18 cellular contexts compared by ENCODE assay signal in genomic region chr7:103867874-103868273, GRCh38.
DNase-seq lines count a peak whose midpoint lies in the region; ATAC-seq, FAIRE-seq and TF ChIP-seq lines count a peak whose summit lies in the region.
"Had no signal": no experiment of that assay in that cellular context is flagged by ENCODE, and none has a peak within 500 bp of the region (broad histone marks: within the 10 kb centered on the region; RNA-seq: fewer than 3 reads in every experiment).

No MANE protein-coding gene starts in this region.

- H3K27me3 ChIP-seq in HepG2 (ENCODE audit: control insufficient read depth in 1 of 2, insufficient read depth in 2 of 2, low read length in 2 of 2) (no peaks in the 10 kb centered on the region), right lobe of liver (no peaks in the 10 kb centered on the region), GM23248 (replicated peaks; ENCODE audit: insufficient read depth) (no peaks in the 10 kb centered on the region; the same call in 1 of the 2 replicates)
- H3K27me3 ChIP-seq: BLaER1 had no signal

- no peak for TF ChIP-seq EP300 in HepG2 (IDR thresholded peaks at IDR 0.05; ENCODE audit: low read depth in 2 of 2, low read length in 2 of 2)
- TF ChIP-seq EP300 in HepG2 (CRISPR knock-in tag; IDR thresholded peaks at IDR 0.05; ENCODE audit: borderline replicate concordance): no peak

- TF ChIP-seq CTCF in HepG2 (CRISPR knock-in tag; IDR thresholded peaks at IDR 0.05) (no peak), right lobe of liver (IDR thresholded peaks at IDR 0.05) (no peak), GM13976 (IDR thresholded peaks at IDR 0.05; ENCODE audit: borderline replicate concordance, control extremely low read depth, extremely low read depth, insufficient read depth, missing control alignments) (no peak)

- intact Hi-C loops in HepG2 (cut with micrococcal nuclease; ENCODE audit: unreplicated experiment): no loop called here
- intact Hi-C loops in right lobe of liver (cut with DNase I): no loop called here

- DNase-seq in NCI-H1092 (lab: John Stamatoyannopoulos, UW) (peak; percentile 19), NCI-H1092 treated with DMSO at 0.1 percent for 48 hours (lab: John Stamatoyannopoulos, UW) (no peak), HepG2 (ENCODE audit: low spot score) (no peak), right lobe of liver (no peak), cerebellar cortex (ENCODE audit: low spot score) (peak; percentile 81), GM23248 (no peak), GM19239 (ENCODE audit: insufficient read length, low spot score) (no peak), GM13976 (ENCODE audit: low spot score) (no peak)
- DNase-seq: 8988T; AML-193; Caco-2; CD8-positive, alpha-beta memory T cell; DMS79; EL; GDM1; H7 had no signal

- H3K4me3 ChIP-seq in HepG2 (replicated peaks in 1 of 3; ENCODE audit: insufficient read depth in 1 of 3, low read depth in 2 of 3, low read length in 3 of 3) (no peak overlapping the region), right lobe of liver (no peak overlapping the region), GM23248 (no peak overlapping the region)
- H3K4me3 ChIP-seq: BLaER1 had no signal

- no peak for TF ChIP-seq POLR2A in HepG2 (IDR thresholded peaks at IDR 0.05; ENCODE audit: insufficient read depth in 1 of 2, low read depth in 2 of 2, low read length in 2 of 2)
- TF ChIP-seq POLR2A in right lobe of liver (IDR thresholded peaks at IDR 0.05): no peak

- no TSS peak for BruUV-seq in HepG2 (replicated peaks; lab: Mats Ljungman, UMichigan)

- H2AFZ ChIP-seq in HepG2 (ENCODE audit: low read length) (no peak overlapping the region), GM23248 (no peak overlapping the region)

- ATAC-seq in HepG2 (no peak), right lobe of liver (no peak)

- H3F3A ChIP-seq in GM23248 (ENCODE audit: insufficient read depth): no peaks in the 10 kb centered on the region

- CTCF ChIA-PET in HepG2 (lab: Yijun Ruan, JAX; ENCODE audit: low intra/inter-chr PET ratio, low total read pairs): no interaction called here

- FAIRE-seq in HepG2 (lab: Jason Lieb, UNC): no peak
- no peak for FAIRE-seq in GM19239 (lab: Jason Lieb, UNC)
- FAIRE-seq: GM12892 had no signal

- H4K20me1 ChIP-seq in HepG2 (ENCODE audit: insufficient read depth, low read length) (peaks cover 14% of the 10 kb centered on the region), GM23248 (ENCODE audit: insufficient read depth) (no peaks in the 10 kb centered on the region)
- H4K20me1 ChIP-seq: BLaER1 had no signal

- H3K79me2 ChIP-seq in HepG2 (ENCODE audit: insufficient read depth, low read length): peaks cover 16% of the 10 kb centered on the region
- no peaks in the 10 kb centered on the region for H3K79me2 ChIP-seq in GM23248 (ENCODE audit: insufficient read depth)

- in situ Hi-C loops in HepG2 (cut with HindIII; ENCODE audit: extremely low pct_ligation_motif_present, low pct_unique_long_range_greater_than_20kb) (no loop called here), GM23248 (cut with MboI) (no loop called here), GM13976 (cut with MboI; ENCODE audit: low sequenced_read_pairs, unreplicated experiment) (no loop called here)

- 60% methylated on average over 2 of the region's 2 CpGs for WGBS in HepG2 (ENCODE audit: low lambda C conversion rate)
- 78% methylated on average over 2 of the region's 2 CpGs for WGBS in right lobe of liver (ENCODE audit: insufficient coverage, low coverage, low lambda C conversion rate, missing lambda C conversion rate)
- 48 to 49% methylated on average over 2 of the region's 2 CpGs for WGBS in GM23248 (ENCODE audit: low coverage in 1 of 2, low lambda C conversion rate in 2 of 2, missing lambda C conversion rate in 2 of 2), 2 experiments

- H3K9ac ChIP-seq in HepG2 (ENCODE audit: insufficient read depth, low read depth, low read length) (no peak overlapping the region), GM23248 (no peak overlapping the region)
- H3K9ac ChIP-seq: BLaER1 had no signal

- POLR2A ChIA-PET in HepG2 (lab: Yijun Ruan, JAX): no interaction called here

- no peak overlapping the region for H3K4me2 ChIP-seq in HepG2 (ENCODE audit: low read depth, low read length)
- H3K4me2 ChIP-seq in GM23248 (ENCODE audit: unreplicated experiment): no peak overlapping the region
- H3K4me2 ChIP-seq: BLaER1 had no signal

- H3K27ac ChIP-seq in HepG2 (ENCODE audit: extremely low read length, insufficient read depth, low read length) (no peak overlapping the region), right lobe of liver (no peak overlapping the region), GM23248 (no peak overlapping the region)
- H3K27ac ChIP-seq: BLaER1 had no signal

- no peaks in the 10 kb centered on the region for H3K9me2 ChIP-seq in GM23248 (ENCODE audit: insufficient read depth)

- TF ChIP-seq RAD21 in HepG2 (CRISPR knock-in tag; IDR thresholded peaks at IDR 0.05): no peak

- H3K4me1 ChIP-seq in HepG2 (ENCODE audit: insufficient read depth, low read length) (peaks cover 22% of the 10 kb centered on the region), right lobe of liver (peaks cover 0 to 6% (median 2%) of the 10 kb centered on the region in 4 donors), GM23248 (ENCODE audit: insufficient read depth) (no peaks in the 10 kb centered on the region)
- H3K4me1 ChIP-seq: BLaER1, Caco-2 had no signal

- H3K9me3 ChIP-seq in HepG2 (ENCODE audit: low read length): no peaks in the 10 kb centered on the region
- H3K9me3 ChIP-seq in right lobe of liver: no peaks in the 10 kb centered on the region
- H3K9me3 ChIP-seq in GM23248 (ENCODE audit: low read depth): no peaks in the 10 kb centered on the region
- H3K9me3 ChIP-seq: BLaER1, Caco-2 had no signal

- H3K36me3 ChIP-seq in HepG2 (replicated peaks in 1 of 2; ENCODE audit: control insufficient read depth in 1 of 2, insufficient read depth in 2 of 2, low read length in 2 of 2): no peaks in the 10 kb centered on the region; a peak in 1 of 5 replicates
- H3K36me3 ChIP-seq in right lobe of liver: no peaks in the 10 kb centered on the region
- no peaks in the 10 kb centered on the region for H3K36me3 ChIP-seq in GM23248 (ENCODE audit: low read depth)
- H3K36me3 ChIP-seq: BLaER1 had no signal

TF ChIP-seq in HepG2, 621 proteins besides CTCF, POLR2A, EP300 and RAD21:
- no peak for TF ChIP-seq ZFP36 (IDR thresholded peaks at IDR 0.05; ENCODE audit: borderline replicate concordance, low read depth, low read length, partially characterized antibody)
- TF ChIP-seq RBM22 (optimal IDR thresholded peaks at IDR 0.05; ENCODE audit: low read length): peak; percentile 90

Comparison
In these comparisons a context has a peak if more than half of its experiments do, and no peak if none do; other contexts are left out.
1. DNase-seq: peak in NCI-H1092 (single experiment) and cerebellar cortex (single experiment); none in NCI-H1092 treated with DMSO at 0.1 percent for 48 hours (single experiment), HepG2 (single experiment), right lobe of liver (0 of 3), GM23248 (single experiment), GM19239 (single experiment) and GM13976 (single experiment).